Comparison of ENCODE assay signal across 29 cellular contexts in genomic region chr14:94558842-94559241, GRCh38. TPM values are rescaled to one million over a fixed set of nuclear protein-coding genes. Genes with fewer than 3 reads are reported as not detected.
"Had no signal": no experiment of that assay in that cellular context is flagged by ENCODE, and none has a peak within 500 bp of the region (broad histone marks: within the 10 kb centered on the region; RNA-seq: fewer than 3 reads in every experiment).

No MANE protein-coding gene starts in this region.

- FAIRE-seq: astrocyte, K562 had no signal

- H3K9me3 Mint-ChIP-seq: activated CD4-positive, alpha-beta T cell treated with anti-CD3 and anti-CD28 coated beads, Interleukin-2, amount 10 ng/mL, durations not matched to agents 24 days and 14 days had no signal

- H3K36me3 ChIP-seq: Peyer's patch, SJSA1 had no signal

- H3K27ac Mint-ChIP-seq: activated CD4-positive, alpha-beta memory T cell treated with anti-CD3 and anti-CD28 coated beads for 36 hours; activated CD4-positive, alpha-beta T cell treated with anti-CD3 and anti-CD28 coated beads, Interleukin-2, amount 10 ng/mL, durations not matched to agents 24 days and 14 days; activated naive CD4-positive, alpha-beta T cell treated with anti-CD3 and anti-CD28 coated beads for 36 hours; activated naive CD8-positive, alpha-beta T cell; activated T-helper 17 cell treated with anti-CD3 and anti-CD28 coated beads, Interleukin-2, amount 50 U/mL, for 72 hours; brain had no signal

- H3K36me3 Mint-ChIP-seq: activated CD4-positive, alpha-beta memory T cell treated with anti-CD3 and anti-CD28 coated beads for 36 hours; activated naive CD8-positive, alpha-beta T cell; brain had no signal

- DNase-seq: activated CD4-positive, alpha-beta memory T cell treated with anti-CD3 and anti-CD28 coated beads for 36 hours; activated CD4-positive, alpha-beta T cell treated with anti-CD3 and anti-CD28 coated beads for 1 hour; activated CD4-positive, alpha-beta T cell treated with anti-CD3 and anti-CD28 coated beads, Interleukin-2, amount 10 ng/mL, durations not matched to agents 24 days and 14 days; activated CD8-positive, alpha-beta memory T cell treated with anti-CD3 and anti-CD28 coated beads for 24 hours; activated gamma-delta T cell; activated naive CD4-positive, alpha-beta T cell treated with anti-CD3 and anti-CD28 coated beads for 36 hours; activated T-cell treated with anti-CD3 and anti-CD28 coated beads for 4 hours; activated T-cell treated with anti-CD3 and anti-CD28 coated beads, Interleukin-2, amount 50 U/mL, for 48 hours; Karpas-422; MM.1S; NCI-H1105 treated with DMSO at 0.1 percent for 48 hours; NCI-H1436 treated with DMSO at 0.1 percent for 48 hours; NCI-H187; NCI-H2081; NCI-H510A treated with DMSO at 0.1 percent for 48 hours; NCI-H69; SHP77; SW 1271 had no signal

- H3K9me3 ChIP-seq: Peyer's patch, SJSA1 had no signal

- H3K27me3 ChIP-seq: Peyer's patch, SJSA1 had no signal

- H3K4me3 Mint-ChIP-seq: activated CD4-positive, alpha-beta memory T cell treated with anti-CD3 and anti-CD28 coated beads for 36 hours; activated CD4-positive, alpha-beta T cell treated with anti-CD3 and anti-CD28 coated beads, Interleukin-2, amount 10 ng/mL, durations not matched to agents 24 days and 14 days; activated naive CD4-positive, alpha-beta T cell treated with anti-CD3 and anti-CD28 coated beads for 36 hours; activated naive CD8-positive, alpha-beta T cell; activated T-helper 17 cell treated with anti-CD3 and anti-CD28 coated beads, Interleukin-2, amount 50 U/mL, for 72 hours; brain had no signal

- H3K4me1 ChIP-seq: Peyer's patch, SJSA1 had no signal

- H3K4me1 Mint-ChIP-seq: activated CD4-positive, alpha-beta T cell treated with anti-CD3 and anti-CD28 coated beads, Interleukin-2, amount 10 ng/mL, durations not matched to agents 24 days and 14 days; activated T-helper 17 cell treated with anti-CD3 and anti-CD28 coated beads, Interleukin-2, amount 50 U/mL, for 72 hours; brain had no signal

- H3K27ac ChIP-seq: Peyer's patch, RWPE1, SJSA1 had no signal

- H3K4me3 ChIP-seq: K562, Peyer's patch, SJSA1 had no signal

- ATAC-seq: activated T-helper 17 cell treated with anti-CD3 and anti-CD28 coated beads, Interleukin-2, amount 50 U/mL, for 72 hours; K562; SK-N-SH treated with all-trans-retinoic acid at 6 μM for 48 hours had no signal

RNA-seq across cellular contexts. Expression of gene SERPINA4, which starts 2.4 kb away (rescaled TPM):
- total RNA-seq: activated CD4-positive, alpha-beta memory T cell treated with anti-CD3 and anti-CD28 coated beads for 36 hours; activated CD4-positive, alpha-beta T cell treated with anti-CD3 and anti-CD28 coated beads, Interleukin-2, amount 10 ng/mL, durations not matched to agents 24 days and 14 days; activated naive CD4-positive, alpha-beta T cell treated with anti-CD3 and anti-CD28 coated beads for 36 hours; activated T-helper 17 cell treated with anti-CD3 and anti-CD28 coated beads, Interleukin-2, amount 50 U/mL, for 72 hours; astrocyte; cardiac septum; K562; Peyer's patch; SJSA1; T-helper 1 cell treated with Interleukin-12 subunit alpha and Interleukin-12 subunit beta and Interleukin-4 antibody, amounts not matched to agents 30 ng/mL and 1 ng/mL, for 36 hours had no signal
- polyA plus RNA-seq: K562 had no signal

RNA-seq across cellular contexts. Expression of gene SERPINA5, which starts 22.4 kb away (rescaled TPM):
- total RNA-seq: activated CD4-positive, alpha-beta memory T cell treated with anti-CD3 and anti-CD28 coated beads for 36 hours; activated CD4-positive, alpha-beta T cell treated with anti-CD3 and anti-CD28 coated beads, Interleukin-2, amount 10 ng/mL, durations not matched to agents 24 days and 14 days; activated naive CD4-positive, alpha-beta T cell treated with anti-CD3 and anti-CD28 coated beads for 36 hours; activated T-helper 17 cell treated with anti-CD3 and anti-CD28 coated beads, Interleukin-2, amount 50 U/mL, for 72 hours; Peyer's patch; T-helper 1 cell treated with Interleukin-12 subunit alpha and Interleukin-12 subunit beta and Interleukin-4 antibody, amounts not matched to agents 30 ng/mL and 1 ng/mL, for 36 hours had no signal
- polyA plus RNA-seq: K562 had no signal

RNA-seq across cellular contexts. Expression of gene SERPINA12, which starts 49.6 kb away (rescaled TPM):
- total RNA-seq: activated CD4-positive, alpha-beta memory T cell treated with anti-CD3 and anti-CD28 coated beads for 36 hours; activated CD4-positive, alpha-beta T cell treated with anti-CD3 and anti-CD28 coated beads, Interleukin-2, amount 10 ng/mL, durations not matched to agents 24 days and 14 days; activated naive CD4-positive, alpha-beta T cell treated with anti-CD3 and anti-CD28 coated beads for 36 hours; activated T-helper 17 cell treated with anti-CD3 and anti-CD28 coated beads, Interleukin-2, amount 50 U/mL, for 72 hours; astrocyte; cardiac septum; K562; Peyer's patch; SJSA1; T-helper 1 cell treated with Interleukin-12 subunit alpha and Interleukin-12 subunit beta and Interleukin-4 antibody, amounts not matched to agents 30 ng/mL and 1 ng/mL, for 36 hours had no signal
- polyA plus RNA-seq: K562 had no signal

RNA-seq across cellular contexts. Expression of gene SERPINA3, which starts 53.3 kb away (rescaled TPM):
- total RNA-seq: activated CD4-positive, alpha-beta memory T cell treated with anti-CD3 and anti-CD28 coated beads for 36 hours; activated CD4-positive, alpha-beta T cell treated with anti-CD3 and anti-CD28 coated beads, Interleukin-2, amount 10 ng/mL, durations not matched to agents 24 days and 14 days; activated naive CD4-positive, alpha-beta T cell treated with anti-CD3 and anti-CD28 coated beads for 36 hours; activated T-helper 17 cell treated with anti-CD3 and anti-CD28 coated beads, Interleukin-2, amount 50 U/mL, for 72 hours; T-helper 1 cell treated with Interleukin-12 subunit alpha and Interleukin-12 subunit beta and Interleukin-4 antibody, amounts not matched to agents 30 ng/mL and 1 ng/mL, for 36 hours had no signal
- polyA plus RNA-seq: K562 had no signal
